16 cellular contexts compared by ENCODE assay signal in genomic region chr1:5909576-5910275, GRCh38.
"Had no signal": no experiment of that assay in that cellular context is flagged by ENCODE, and none has a peak within 500 bp of the region (broad histone marks: within the 10 kb centered on the region; RNA-seq: fewer than 3 reads in every experiment).

No MANE protein-coding gene starts in this region.

- H3K4me1 Mint-ChIP-seq: natural killer cell had no signal

- H3K27ac ChIP-seq: epithelial cell of prostate, foreskin keratinocyte, tibial artery had no signal

- H3K4me3 ChIP-seq: lung, tibial artery had no signal

- H3K27ac Mint-ChIP-seq: activated naive CD8-positive, alpha-beta T cell; activated T-cell treated with anti-CD3 and anti-CD28 coated beads, Interleukin-2, amount 50 U/mL, for 72 hours; natural killer cell had no signal

- H3K4me3 Mint-ChIP-seq: activated naive CD8-positive, alpha-beta T cell; activated T-cell treated with anti-CD3 and anti-CD28 coated beads, Interleukin-2, amount 50 U/mL, for 72 hours; natural killer cell had no signal

- H3K36me3 Mint-ChIP-seq: natural killer cell had no signal

- H3K27me3 ChIP-seq: foreskin keratinocyte, tibial artery had no signal

- DNase-seq: activated CD4-positive, alpha-beta T cell treated with anti-CD3 and anti-CD28 coated beads for 48 hours; activated CD4-positive, CD25-positive, alpha-beta regulatory T cell; activated gamma-delta T cell; activated T-cell treated with anti-CD3 and anti-CD28 coated beads, Interleukin-2, amount 50 U/mL, for 72 hours; foreskin keratinocyte; hypothalamus; islet precursor cell; left colon; natural killer cell; retina; stimulated activated naive CD8-positive, alpha-beta T cell treated with anti-CD3 and anti-CD28 coated beads, Interleukin-15, Interleukin-2, amounts not matched to agents 100 U/mL and 50 U/mL, for 24 hours; substantia nigra had no signal

- H3K4me1 ChIP-seq: foreskin keratinocyte, tibial artery had no signal

- H3K9me3 Mint-ChIP-seq: activated T-cell treated with anti-CD3 and anti-CD28 coated beads, Interleukin-2, amount 50 U/mL, for 72 hours; natural killer cell had no signal

- H3K27me3 Mint-ChIP-seq: activated naive CD8-positive, alpha-beta T cell had no signal

- ATAC-seq: activated T-cell treated with anti-CD3 and anti-CD28 coated beads, Interleukin-2, amount 50 U/mL, for 72 hours; foreskin keratinocyte; left colon; natural killer cell; stimulated activated naive CD8-positive, alpha-beta T cell treated with anti-CD3 and anti-CD28 coated beads, Interleukin-15, Interleukin-2, amounts not matched to agents 100 U/mL and 50 U/mL, for 24 hours had no signal

- H3K9me3 ChIP-seq: tibial artery had no signal
